8 cellular contexts compared by ENCODE assay signal in the genomic region with DNA sequence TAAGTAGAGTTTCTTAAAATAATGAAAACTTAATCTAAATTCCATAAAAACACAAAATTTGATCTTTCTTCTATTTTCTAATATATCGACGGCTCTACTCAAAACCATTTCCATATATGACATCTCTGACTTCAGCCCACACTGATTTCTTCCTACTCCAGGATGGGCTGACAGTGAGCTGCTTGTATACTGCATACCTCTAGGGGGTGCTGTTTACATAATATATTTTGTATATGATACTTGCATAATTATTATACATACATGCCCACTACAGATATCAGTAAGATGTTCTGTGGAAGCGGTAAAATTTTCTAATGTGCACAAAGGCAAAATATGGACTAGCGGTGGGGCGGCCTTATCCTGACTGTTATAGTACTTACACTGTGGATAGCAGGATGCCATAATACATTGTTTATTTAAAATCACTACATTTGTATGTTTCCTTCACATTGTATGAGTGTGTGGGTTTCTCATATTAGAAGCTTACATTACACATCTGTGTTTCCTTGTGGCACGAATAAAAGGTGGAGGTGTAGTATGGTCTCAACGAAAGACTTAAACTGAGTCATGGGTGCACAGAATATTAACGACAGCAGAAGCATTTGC.
A peak's percentile ranks its signal among the peaks of the same experiment; 100 is the strongest.
DNase-seq lines count a peak whose midpoint lies in the region; FAIRE-seq and TF ChIP-seq lines count a peak whose summit lies in the region.

No MANE protein-coding gene starts in this region.

- no peaks in the 10 kb centered on the region for H3F3A ChIP-seq in SK-N-SH (replicated peaks; ENCODE audit: insufficient read depth)

- CTCF ChIA-PET in SK-N-SH (lab: Yijun Ruan, JAX): interaction anchor here (0.6 to 3.4 kb wide), 14 partner anchors 8 to 945 kb away, joined by 3 to 18 read pairs (median 4); no protein-coding TSS in a partner anchor

- no peak overlapping the region for H3K27ac ChIP-seq in SK-N-SH (ENCODE audit: low read depth in 2 of 2, low read length in 1 of 2)

- peak; percentile 72 for TF ChIP-seq RAD21 in SK-N-SH (IDR thresholded peaks at IDR 0.05; ENCODE audit: low read length)

- DNase-seq in NCI-H345 (lab: John Stamatoyannopoulos, UW) (peak; percentile 41), NCI-H345 treated with DMSO at 0.1 percent for 48 hours (lab: John Stamatoyannopoulos, UW; ENCODE audit: unreplicated experiment) (no peak), H7 (peak; percentile 27), SK-N-SH (peak; percentile 47), foreskin fibroblast (peak in 1 of 2 donors; percentile 6), urothelium cell line (ENCODE audit: low spot score) (peak; percentile 48), putamen (ENCODE audit: low spot score) (no peak)

- no peaks in the 10 kb centered on the region for H3K4me1 ChIP-seq in SK-N-SH (ENCODE audit: control insufficient read depth in 1 of 2, insufficient read depth in 2 of 2, low read depth in 1 of 2, low read length in 1 of 2)

- TF ChIP-seq EP300 in SK-N-SH (IDR thresholded peaks at IDR 0.05; ENCODE audit: borderline replicate concordance in 1 of 2, low read depth in 1 of 2, low read length in 1 of 2): no peak

- no peaks in the 10 kb centered on the region for H3K9me3 ChIP-seq in SK-N-SH

- H3K4me3 ChIP-seq in H7 (ENCODE audit: insufficient read depth, low read depth, low read length) (no peak overlapping the region), SK-N-SH (ENCODE audit: low read depth in 2 of 2, low read length in 1 of 2) (no peak overlapping the region), foreskin fibroblast (ENCODE audit: low read depth in 1 of 2, low read length in 2 of 2) (no peak overlapping the region)

- no peaks in the 10 kb centered on the region for H3K9me2 ChIP-seq in SK-N-SH

- no peak overlapping the region for H3K4me2 ChIP-seq in SK-N-SH

- peak; percentile 75 for TF ChIP-seq CTCF in LNCAP (IDR thresholded peaks at IDR 0.05)
- peak; percentile 86 for TF ChIP-seq CTCF in SK-N-SH (IDR thresholded peaks at IDR 0.05)
- peak; percentile 57 for TF ChIP-seq CTCF in foreskin fibroblast (IDR thresholded peaks at IDR 0.05; ENCODE audit: low read depth, low read length)

- H3K27me3 ChIP-seq in H7 (ENCODE audit: control insufficient read depth, insufficient read depth, low read length) (no peaks in the 10 kb centered on the region), SK-N-SH (ENCODE audit: insufficient read depth) (no peaks in the 10 kb centered on the region)

- no peak overlapping the region for H2AFZ ChIP-seq in SK-N-SH (ENCODE audit: low read depth)

- no peaks in the 10 kb centered on the region for H4K20me1 ChIP-seq in SK-N-SH (ENCODE audit: insufficient read depth)

- WGBS in SK-N-SH (ENCODE audit: low lambda C conversion rate): 34% methylated on average over 8 of the region's 8 CpGs

- no peaks in the 10 kb centered on the region for H3K79me2 ChIP-seq in SK-N-SH (ENCODE audit: insufficient read depth)

- POLR2A ChIA-PET in SK-N-SH (lab: Yijun Ruan, JAX): no interaction called here

- FAIRE-seq in urothelium cell line (lab: Jason Lieb, UNC): no peak

- no peaks in the 10 kb centered on the region for H3K36me3 ChIP-seq in H7 (replicated peaks; ENCODE audit: control insufficient read depth, insufficient read depth, low read length)
- H3K36me3 ChIP-seq in SK-N-SH (replicated peaks in 1 of 2; ENCODE audit: control insufficient read depth in 1 of 2, insufficient read depth in 2 of 2, low read length in 1 of 2): no peaks in the 10 kb centered on the region

- H3K9ac ChIP-seq in SK-N-SH: no peak overlapping the region

TF ChIP-seq in SK-N-SH, 30 proteins besides CTCF, POLR2A, EP300 and RAD21:
- TF ChIP-seq, protein P1, sequence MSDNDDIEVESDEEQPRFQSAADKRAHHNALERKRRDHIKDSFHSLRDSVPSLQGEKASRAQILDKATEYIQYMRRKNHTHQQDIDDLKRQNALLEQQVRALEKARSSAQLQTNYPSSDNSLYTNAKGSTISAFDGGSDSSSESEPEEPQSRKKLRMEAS (IDR thresholded peaks at IDR 0.05; ENCODE audit: low read depth): no peak
- peak; percentile 23; the same call in 1 of the 2 replicates for TF ChIP-seq SMC3 (IDR thresholded peaks at IDR 0.05; ENCODE audit: low read depth, low read length)

Comparison
In these comparisons a context has a peak if more than half of its experiments do, and no peak if none do; other contexts are left out.
1. DNase-seq: peak in NCI-H345 (single experiment), H7 (single experiment), SK-N-SH (single experiment) and urothelium cell line (single experiment); none in NCI-H345 treated with DMSO at 0.1 percent for 48 hours (single experiment) and putamen (single experiment).
2. Peak in every context shown above with its lines, with median percentiles within 50 percentile points of each other: CTCF ChIP-seq.